11 cellular contexts compared by ENCODE assay signal in the genomic region with DNA sequence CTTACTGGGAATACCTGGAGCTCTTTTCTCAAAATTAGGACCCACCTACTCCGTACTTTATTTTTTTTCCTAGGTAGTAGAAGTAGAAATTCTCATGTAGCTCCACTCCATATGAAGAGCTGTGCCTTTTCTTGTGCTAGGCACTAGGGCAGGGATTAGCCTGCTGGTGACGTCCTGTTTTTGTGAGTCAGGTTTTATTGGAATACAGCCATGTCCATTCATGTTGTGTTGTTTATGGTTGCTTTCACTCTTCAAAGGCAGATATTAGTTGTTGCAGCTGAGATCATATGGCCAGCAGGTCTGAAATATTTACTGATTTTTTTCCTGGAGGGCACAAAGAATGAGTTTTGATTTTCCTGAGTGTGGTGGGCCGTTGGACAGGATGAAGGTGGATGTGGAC. TPM values are rescaled to one million over a fixed set of nuclear protein-coding genes. Genes with fewer than 3 reads are reported as not detected.
DNase-seq lines count a peak whose midpoint lies in the region; ATAC-seq lines count a peak whose summit lies in the region.
"Had no signal": no experiment of that assay in that cellular context is flagged by ENCODE, and none has a peak within 500 bp of the region (broad histone marks: within the 10 kb centered on the region; RNA-seq: fewer than 3 reads in every experiment).

No MANE protein-coding gene starts in this region.

- H3K4ac ChIP-seq in mesenchymal stem cell (ENCODE audit: low read depth in 1 of 2, low read length in 2 of 2) = no peak overlapping the region

- peaks cover 0 to 17% of the 10 kb centered on the region in 2 experiments for H3K36me3 ChIP-seq in mesenchymal stem cell (ENCODE audit: control insufficient read depth in 1 of 2, insufficient read depth in 2 of 2, low read depth in 1 of 2, low read length in 2 of 2)
- H3K36me3 ChIP-seq: sigmoid colon had no signal

- H2BK15ac ChIP-seq in mesenchymal stem cell (ENCODE audit: low read depth, poor library complexity, severe bottlenecking) = no peak overlapping the region

- no peak overlapping the region for H2BK12ac ChIP-seq in mesenchymal stem cell (ENCODE audit: low read length in 2 of 2)

- peaks cover 66% of the 10 kb centered on the region for H3K4me1 Mint-ChIP-seq in central memory CD8-positive, alpha-beta T cell

- peaks cover 4% of the 10 kb centered on the region for H3K79me1 ChIP-seq in mesenchymal stem cell (replicated peaks; ENCODE audit: low read length, poor library complexity, severe bottlenecking)

- ATAC-seq in central memory CD8-positive, alpha-beta T cell (replicated peaks; ENCODE audit: extremely low read depth, poor library complexity, severe bottlenecking) = no peak
- ATAC-seq in HG03159 (IDR thresholded peaks at IDR 0.05; ENCODE audit: unreplicated experiment) (no peak), GM21528 (IDR thresholded peaks at IDR 0.05; ENCODE audit: low FRiP score, unreplicated experiment) (no peak)

- DNase-seq in COR-L47 (lab: John Stamatoyannopoulos, UW) (peak; percentile 16), LHCN-M2 (ENCODE audit: low read depth) (peak; percentile 85), mesenchymal stem cell (peak; percentile 88), NOMO-1 treated with DMSO at 0.1 percent for 48 hours (lab: John Stamatoyannopoulos, UW; ENCODE audit: unreplicated experiment) (no peak)
- no peak for DNase-seq in central memory CD8-positive, alpha-beta T cell (ENCODE audit: low spot score in 2 of 2)
- no peak for DNase-seq in stimulated activated CD4-positive, alpha-beta T cell treated with anti-CD3 and anti-CD28 coated beads, Interleukin-1b, Interleukin-23, amount 100 ng/mL, for 48 hours
- DNase-seq: activated gamma-delta T cell treated with Interleukin-2 at 50 U/mL for 16 hours, sigmoid colon had no signal

- H3K14ac ChIP-seq in mesenchymal stem cell (ENCODE audit: low read length in 2 of 2) = no peak overlapping the region

- peaks cover 3% of the 10 kb centered on the region for H3K4me1 ChIP-seq in mesenchymal stem cell (ENCODE audit: control insufficient read depth, insufficient read depth, low read depth, low read length)

- H3K18ac ChIP-seq in mesenchymal stem cell (ENCODE audit: low read depth in 1 of 2, low read length in 2 of 2) = no peak overlapping the region

- no peak overlapping the region for H2AFZ ChIP-seq in mesenchymal stem cell (ENCODE audit: low read depth, low read length)

- H3K27me3 Mint-ChIP-seq in central memory CD8-positive, alpha-beta T cell = no peaks in the 10 kb centered on the region

- no peak overlapping the region for H2AK5ac ChIP-seq in mesenchymal stem cell (ENCODE audit: low read length, severe bottlenecking)

- peak overlapping the region; percentile 49 for H3K4me3 Mint-ChIP-seq in central memory CD8-positive, alpha-beta T cell

- H3K27me3 ChIP-seq in mesenchymal stem cell (ENCODE audit: control insufficient read depth in 1 of 2, insufficient read depth in 1 of 2, low read length in 2 of 2) = no peaks in the 10 kb centered on the region
- H3K27me3 ChIP-seq: sigmoid colon had no signal

- no peak overlapping the region for H2BK5ac ChIP-seq in mesenchymal stem cell (ENCODE audit: low read depth, low read length, poor library complexity, severe bottlenecking)

- WGBS in mesenchymal stem cell = 46% methylated on average over 2 of the region's 3 CpGs

- H3K9me3 Mint-ChIP-seq in central memory CD8-positive, alpha-beta T cell = no peaks in the 10 kb centered on the region

- no peak overlapping the region for H3K4me3 ChIP-seq in mesenchymal stem cell (ENCODE audit: insufficient read depth in 1 of 2, low read depth in 1 of 2, low read length in 2 of 2)
- H3K4me3 ChIP-seq: sigmoid colon, SK-N-MC had no signal

- H3K9me3 ChIP-seq in mesenchymal stem cell (ENCODE audit: control insufficient read depth, low read length) = peaks cover 5% of the 10 kb centered on the region

- H2BK120ac ChIP-seq in mesenchymal stem cell (ENCODE audit: low read depth, low read length) = no peak overlapping the region

- peaks cover 14% of the 10 kb centered on the region for H3K36me3 Mint-ChIP-seq in central memory CD8-positive, alpha-beta T cell (ENCODE audit: insufficient read depth)

- H3K9ac ChIP-seq in mesenchymal stem cell (ENCODE audit: low read length) = no peak overlapping the region

- H3K4me2 ChIP-seq in mesenchymal stem cell (ENCODE audit: low read length, poor library complexity, severe bottlenecking) = no peak overlapping the region

- no peak overlapping the region for H3K27ac ChIP-seq in mesenchymal stem cell (ENCODE audit: low read length, poor library complexity, severe bottlenecking)
- H3K27ac ChIP-seq: sigmoid colon, SK-N-MC had no signal

- H4K8ac ChIP-seq in mesenchymal stem cell (ENCODE audit: low read length) = no peak overlapping the region

- H3K27ac Mint-ChIP-seq in central memory CD8-positive, alpha-beta T cell (ENCODE audit: low read depth) = peak overlapping the region; percentile 7

- H3K23ac ChIP-seq in mesenchymal stem cell (ENCODE audit: low read length in 2 of 2) = no peak overlapping the region

- H4K91ac ChIP-seq in mesenchymal stem cell (ENCODE audit: low read length) = no peak overlapping the region

RNA-seq across cellular contexts. Expression of a gene that starts 20.5 kb away (rescaled TPM):
- 99.6 and 125 TPM in 2 replicates for total RNA-seq in LHCN-M2 (2014; rRNA removed)
- 39.6 TPM for polyA plus RNA-seq in LHCN-M2 (2012)
- 61.9 TPM for polyA plus RNA-seq in mesenchymal stem cell (2013, experiment 1 of 2)
- polyA plus RNA-seq in mesenchymal stem cell (2013, experiment 2 of 2) = 61.2 TPM

Comparison
In these comparisons a context has a peak if more than half of its experiments do, and no peak if none do; other contexts are left out.
1. DNase-seq: peak in COR-L47 (single experiment), LHCN-M2 (single experiment) and mesenchymal stem cell (single experiment); none in central memory CD8-positive, alpha-beta T cell (0 of 2), stimulated activated CD4-positive, alpha-beta T cell treated with anti-CD3 and anti-CD28 coated beads, Interleukin-1b, Interleukin-23, amount 100 ng/mL, for 48 hours (single experiment) and NOMO-1 treated with DMSO at 0.1 percent for 48 hours (single experiment).